ENCODE assay signal across 10 cellular contexts in the genomic region with DNA sequence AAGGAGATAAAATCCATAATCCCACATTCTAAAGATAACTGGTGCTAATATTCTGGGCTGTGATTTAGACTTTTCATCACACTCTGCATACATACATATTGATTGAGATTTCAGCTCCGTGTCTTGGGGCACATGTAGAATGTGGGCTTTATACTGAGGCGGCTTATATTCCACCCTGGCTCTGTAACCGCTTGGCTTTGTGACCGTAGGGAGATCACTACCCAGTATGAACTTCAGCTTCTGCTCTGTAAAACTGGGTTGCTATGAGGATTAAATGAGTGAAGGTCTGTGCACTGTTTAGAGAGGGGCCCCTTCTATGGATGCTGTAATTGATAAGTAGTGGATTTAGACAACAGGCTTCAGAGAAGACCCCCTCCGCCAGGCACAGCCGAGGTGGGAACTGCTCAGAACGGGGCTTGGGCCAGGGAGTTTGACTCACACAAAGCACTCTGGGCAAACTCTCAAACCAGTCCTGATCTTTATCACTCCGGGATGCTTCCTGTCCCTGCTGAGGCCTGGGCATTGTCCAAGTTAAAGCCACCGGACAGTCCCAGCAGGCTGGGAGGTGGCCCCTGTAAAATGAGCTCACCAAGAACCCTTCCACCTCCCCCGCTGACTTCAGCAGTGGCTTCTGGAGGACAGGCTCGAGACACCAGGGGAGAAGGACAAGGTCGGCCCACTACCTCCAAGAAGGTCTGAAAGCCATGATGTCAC. TPM values are rescaled to one million over a fixed set of nuclear protein-coding genes. Genes with fewer than 3 reads are reported as not detected.
DNase-seq lines count a peak whose midpoint lies in the region; ATAC-seq and TF ChIP-seq lines count a peak whose summit lies in the region.
"Had no signal": no experiment of that assay in that cellular context is flagged by ENCODE, and none has a peak within 500 bp of the region (broad histone marks: within the 10 kb centered on the region; RNA-seq: fewer than 3 reads in every experiment).

No MANE protein-coding gene starts in this region.

- H3K27ac ChIP-seq in 22Rv1 (peak overlapping the region; percentile 55), Peyer's patch (peak overlapping the region in 3 of 4 donors; percentile 59 to 82 (median 65)), esophagus muscularis mucosa (replicated peaks in 1 of 4) (peak overlapping the region; percentile 3 to 66 (median 38))

- TF ChIP-seq CTCF in 22Rv1 (IDR thresholded peaks at IDR 0.05) (no peak), Peyer's patch (IDR thresholded peaks at IDR 0.05) (no peak), esophagus muscularis mucosa (IDR thresholded peaks at IDR 0.05) (no peak), mucosa of descending colon (IDR thresholded peaks at IDR 0.05) (no peak)

- peak; percentile 30 for ATAC-seq in mucosa of descending colon
- no peak for ATAC-seq in HG02840 (IDR thresholded peaks at IDR 0.05; ENCODE audit: low FRiP score, unreplicated experiment)

- TF ChIP-seq POLR2A in Peyer's patch (IDR thresholded peaks at IDR 0.05) (no peak), esophagus muscularis mucosa (IDR thresholded peaks at IDR 0.05; ENCODE audit: low read depth) (no peak)

- peak in 1 of 3 donors; percentile 70 for DNase-seq in Peyer's patch
- no peak for DNase-seq in esophagus muscularis mucosa (ENCODE audit: extremely low spot score)
- DNase-seq in mucosa of descending colon = no peak
- no peak for DNase-seq in NCI-H510A treated with DMSO at 0.1 percent for 48 hours (lab: John Stamatoyannopoulos, UW)
- DNase-seq in NCI-H82 treated with DMSO at 0.1 percent for 48 hours (lab: John Stamatoyannopoulos, UW; ENCODE audit: unreplicated experiment) = no peak
- no peak for DNase-seq in cerebellum (ENCODE audit: low spot score)
- DNase-seq: ACHN, NCI-H1694 treated with DMSO at 0.1 percent for 48 hours had no signal

- 47% methylated on average over 12 of the region's 12 CpGs for WGBS in esophagus muscularis mucosa

- H3K4me3 ChIP-seq in Peyer's patch (no peak overlapping the region), esophagus muscularis mucosa (no peak overlapping the region), mucosa of descending colon (no peak overlapping the region)

- H3K4me1 ChIP-seq in Peyer's patch = peaks cover 0 to 69% (median 10%) of the 10 kb centered on the region in 4 donors
- H3K4me1 ChIP-seq in esophagus muscularis mucosa = peaks cover 23 to 45% (median 33%) of the 10 kb centered on the region in 4 donors
- H3K4me1 ChIP-seq in mucosa of descending colon (ENCODE audit: low read depth) = peaks cover 53% of the 10 kb centered on the region

- intact Hi-C loops in esophagus muscularis mucosa (cut with DNase I) = no loop called here
- intact Hi-C loops in mucosa of descending colon (cut with DNase I, micrococcal nuclease) = no loop called here

- no peaks in the 10 kb centered on the region for H3K36me3 ChIP-seq in Peyer's patch
- no peaks in the 10 kb centered on the region for H3K36me3 ChIP-seq in esophagus muscularis mucosa
- H3K36me3 ChIP-seq in mucosa of descending colon (ENCODE audit: low read depth) = no peaks in the 10 kb centered on the region

- TF ChIP-seq EP300 in esophagus muscularis mucosa (IDR thresholded peaks at IDR 0.05) = no peak

- H3K9me3 ChIP-seq in Peyer's patch (no peaks in the 10 kb centered on the region), esophagus muscularis mucosa (no peaks in the 10 kb centered on the region), mucosa of descending colon (no peaks in the 10 kb centered on the region)

- H3K27me3 ChIP-seq in Peyer's patch (no peaks in the 10 kb centered on the region), esophagus muscularis mucosa (no peaks in the 10 kb centered on the region)

RNA-seq across cellular contexts. Expression of gene KIAA1671, which starts 17.2 kb away (rescaled TPM):
- total RNA-seq in Peyer's patch (100 to 1,000 TPM in 3 of 4 donors, 10 to 100 TPM in 1; 41.3 to 149 (median 113) TPM), esophagus muscularis mucosa (10 to 100 TPM; 14.2 to 34.2 (median 22.6) TPM), mucosa of descending colon (100 to 1,000 TPM in 1 of 3 donors, 10 to 100 TPM in 2; 71.3 to 131 (median 88.9) TPM), cerebellum (9.5 TPM)

RNA-seq across cellular contexts. Expression of gene LHFPL7, which starts 23.3 kb away (rescaled TPM):
- total RNA-seq in Peyer's patch (not detected), esophagus muscularis mucosa (not detected), mucosa of descending colon (under 1 TPM in 1 of 3 donors, not detected in 2; 0.34 TPM), cerebellum (not detected)
